15 cellular contexts compared by ENCODE assay signal in the genomic region with DNA sequence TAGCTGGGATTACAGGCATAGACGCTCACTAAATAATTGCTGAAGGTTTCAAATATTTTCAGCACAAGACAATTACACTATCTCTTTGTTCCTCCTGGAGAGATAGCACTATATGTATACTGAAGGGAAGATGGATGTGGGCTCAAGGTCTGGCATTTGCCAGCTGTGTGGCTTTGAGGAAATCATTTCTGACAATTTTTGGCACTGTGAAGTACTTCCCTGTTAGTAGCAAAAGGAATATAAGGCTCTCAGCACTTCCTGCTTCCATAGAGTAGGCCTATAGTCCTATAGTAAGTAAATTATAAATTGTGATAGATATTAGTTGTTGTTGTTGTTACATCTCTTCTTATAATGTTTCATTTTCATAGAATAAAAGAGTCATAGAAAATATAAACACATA.
"Had no signal": no experiment of that assay in that cellular context is flagged by ENCODE, and none has a peak within 500 bp of the region (broad histone marks: within the 10 kb centered on the region; RNA-seq: fewer than 3 reads in every experiment).

No MANE protein-coding gene starts in this region.

- H3K36me3 ChIP-seq: tibial nerve had no signal

- H2AFZ ChIP-seq: hepatocyte had no signal

- H3K4me3 ChIP-seq: dorsolateral prefrontal cortex, hepatocyte, testis, tibial nerve had no signal

- H3K4me2 ChIP-seq: hepatocyte had no signal

- H3K79me2 ChIP-seq: hepatocyte had no signal

- H3K9me3 ChIP-seq: testis, tibial nerve had no signal

- H3K27ac ChIP-seq: dorsolateral prefrontal cortex, hepatocyte, testis, tibial nerve had no signal

- DNase-seq: cortex of kidney; dorsolateral prefrontal cortex; effector CD8-positive, alpha-beta T cell; foreskin melanocyte; head of caudate nucleus; mammary epithelial cell; stimulated activated CD4-positive, alpha-beta T cell treated with anti-CD3 and anti-CD28 coated beads, Interleukin-2, amount 100 ng/mL, for 24 hours; stimulated activated CD4-positive, alpha-beta T cell treated with anti-CD3 and anti-CD28 coated beads, Interleukin-4, amount 100 ng/mL, for 4 hours; stimulated activated naive B cell treated with anti-CD40 and anti-IgM and Interleukin-4, amounts not matched to agents 10 μg/mL and 1 μg/mL and 100 μg/mL, for 72 hours; stimulated activated naive CD8-positive, alpha-beta T cell treated with anti-CD3 and anti-CD28 coated beads, Interleukin-15, amount 100 ng/mL, for 72 hours; testis had no signal

- H3K4me1 ChIP-seq: testis, tibial nerve had no signal

- H3K27me3 ChIP-seq: dorsolateral prefrontal cortex, hepatocyte, testis, tibial nerve had no signal

- ATAC-seq: left lobe of liver; sciatic nerve; stimulated activated naive B cell treated with anti-CD40 and anti-IgM and Interleukin-4, amounts not matched to agents 10 μg/mL and 1 μg/mL and 100 μg/mL, for 72 hours; stimulated activated naive CD8-positive, alpha-beta T cell treated with anti-CD3 and anti-CD28 coated beads, Interleukin-15, amount 100 ng/mL, for 72 hours had no signal
